In the genomic region with DNA sequence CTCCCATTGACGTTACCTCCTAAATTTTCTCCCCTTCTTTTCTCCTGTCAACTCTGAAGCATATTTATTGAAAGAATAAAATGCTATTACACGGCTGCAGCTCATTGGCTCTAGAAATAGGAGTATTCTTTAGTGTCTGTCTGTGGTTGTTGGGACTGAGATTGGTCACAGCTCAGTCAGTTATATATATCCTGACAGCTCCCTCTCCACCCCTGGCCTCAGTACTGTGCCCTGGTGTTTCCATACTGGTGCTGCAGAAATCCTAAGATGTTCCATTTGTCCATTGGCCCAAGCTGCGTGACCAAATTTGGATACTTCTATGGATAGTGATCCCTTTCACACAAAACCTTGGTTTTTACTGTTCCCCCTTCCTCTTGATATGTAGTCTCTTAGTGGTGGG, we compare ENCODE assay signal across 32 cellular contexts.
"Had no signal": no experiment of that assay in that cellular context is flagged by ENCODE, and none has a peak within 500 bp of the region (broad histone marks: within the 10 kb centered on the region; RNA-seq: fewer than 3 reads in every experiment).

No MANE protein-coding gene starts in this region.

- H3K27me3 Mint-ChIP-seq: activated CD4-positive, alpha-beta memory T cell treated with anti-CD3 and anti-CD28 coated beads for 36 hours; activated CD4-positive, alpha-beta T cell treated with anti-CD3 and anti-CD28 coated beads for 36 hours; activated CD4-positive, alpha-beta T cell treated with anti-CD3 and anti-CD28 coated beads, Interleukin-2, amount 10 ng/mL, durations not matched to agents 24 days and 14 days; activated naive CD4-positive, alpha-beta T cell treated with anti-CD3 and anti-CD28 coated beads, Interleukin-2, amount 10 ng/mL, durations not matched to agents 7 days and 5 days; activated naive CD8-positive, alpha-beta T cell; activated T-cell treated with anti-CD3 and anti-CD28 coated beads, Interleukin-2, amount 50 U/mL, for 24 hours; dendritic cell treated with granulocyte-macrophage colony-stimulating factor and Interleukin-4, amounts not matched to agents 40 ng/mL and 50 ng/mL, for 4 days; T-cell had no signal

- ATAC-seq: activated CD4-positive, alpha-beta T cell treated with anti-CD3 and anti-CD28 coated beads for 36 hours; activated CD8-positive, alpha-beta T cell treated with anti-CD3 and anti-CD28 coated beads, Interleukin-2, amount 10 ng/mL, durations not matched to agents 7 days and 5 days; activated T-cell treated with anti-CD3 and anti-CD28 coated beads, Interleukin-2, amount 50 U/mL, for 72 hours; effector memory CD8-positive, alpha-beta T cell; foreskin keratinocyte; gastroesophageal sphincter; T-cell had no signal

- H3K27me3 ChIP-seq: brain microvascular endothelial cell, dorsolateral prefrontal cortex, esophagus muscularis mucosa, foreskin keratinocyte, gastroesophageal sphincter had no signal

- H3K9me3 Mint-ChIP-seq: activated CD4-positive, alpha-beta memory T cell treated with anti-CD3 and anti-CD28 coated beads for 36 hours; activated CD4-positive, alpha-beta T cell treated with anti-CD3 and anti-CD28 coated beads, Interleukin-2, amount 10 ng/mL, durations not matched to agents 24 days and 14 days; activated naive CD4-positive, alpha-beta T cell treated with anti-CD3 and anti-CD28 coated beads, Interleukin-2, amount 10 ng/mL, durations not matched to agents 7 days and 5 days; activated T-cell treated with anti-CD3 and anti-CD28 coated beads, Interleukin-2, amount 50 U/mL, for 24 hours; activated T-cell treated with anti-CD3 and anti-CD28 coated beads, Interleukin-2, amount 50 U/mL, for 72 hours; central memory CD8-positive, alpha-beta T cell; dendritic cell treated with granulocyte-macrophage colony-stimulating factor and Interleukin-4, amounts not matched to agents 40 ng/mL and 50 ng/mL, for 4 days; effector memory CD8-positive, alpha-beta T cell; T-cell; T-helper 1 cell treated with Interleukin-12 subunit alpha and Interleukin-12 subunit beta and Interleukin-4 antibody, amounts not matched to agents 30 μg/mL and 1 μg/mL, for 36 hours; T-helper 2 cell treated with Interferon-gamma antibody and Interleukin-4, amounts not matched to agents 5 μg/mL and 100 μg/mL, for 36 hours had no signal

- H3K4me1 Mint-ChIP-seq: activated CD4-positive, alpha-beta T cell treated with anti-CD3 and anti-CD28 coated beads for 36 hours; activated CD4-positive, alpha-beta T cell treated with anti-CD3 and anti-CD28 coated beads, Interleukin-2, amount 10 ng/mL, durations not matched to agents 24 days and 14 days; activated naive CD4-positive, alpha-beta T cell treated with anti-CD3 and anti-CD28 coated beads, Interleukin-2, amount 10 ng/mL, durations not matched to agents 7 days and 5 days; central memory CD8-positive, alpha-beta T cell; T-cell had no signal

- H3K27ac ChIP-seq: brain microvascular endothelial cell, coronary artery, dorsolateral prefrontal cortex, esophagus muscularis mucosa, foreskin keratinocyte, gastroesophageal sphincter, WERI-Rb-1 had no signal

- H3K36me3 ChIP-seq: brain microvascular endothelial cell, esophagus muscularis mucosa, gastroesophageal sphincter had no signal

- H3K4me3 ChIP-seq: coronary artery, dorsolateral prefrontal cortex, esophagus muscularis mucosa, gastroesophageal sphincter had no signal

- H3K4me3 Mint-ChIP-seq: activated CD4-positive, alpha-beta memory T cell treated with anti-CD3 and anti-CD28 coated beads for 36 hours; activated CD4-positive, alpha-beta T cell treated with anti-CD3 and anti-CD28 coated beads for 36 hours; activated CD4-positive, alpha-beta T cell treated with anti-CD3 and anti-CD28 coated beads, Interleukin-2, amount 10 ng/mL, durations not matched to agents 24 days and 14 days; activated CD8-positive, alpha-beta T cell treated with anti-CD3 and anti-CD28 coated beads, Interleukin-2, amount 10 ng/mL, durations not matched to agents 7 days and 5 days; activated naive CD4-positive, alpha-beta T cell treated with anti-CD3 and anti-CD28 coated beads, Interleukin-2, amount 10 ng/mL, durations not matched to agents 7 days and 5 days; activated naive CD8-positive, alpha-beta T cell; activated T-cell treated with anti-CD3 and anti-CD28 coated beads, Interleukin-2, amount 50 U/mL, for 24 hours; activated T-cell treated with anti-CD3 and anti-CD28 coated beads, Interleukin-2, amount 50 U/mL, for 72 hours; central memory CD8-positive, alpha-beta T cell; dendritic cell treated with granulocyte-macrophage colony-stimulating factor and Interleukin-4, amounts not matched to agents 40 ng/mL and 50 ng/mL, for 4 days; effector memory CD8-positive, alpha-beta T cell; T-cell; T-helper 1 cell treated with Interleukin-12 subunit alpha and Interleukin-12 subunit beta and Interleukin-4 antibody, amounts not matched to agents 30 μg/mL and 1 μg/mL, for 36 hours; T-helper 2 cell treated with Interferon-gamma antibody and Interleukin-4, amounts not matched to agents 5 μg/mL and 100 μg/mL, for 36 hours had no signal

- H3K9me3 ChIP-seq: esophagus muscularis mucosa, gastroesophageal sphincter had no signal

- H3K36me3 Mint-ChIP-seq: activated CD4-positive, alpha-beta memory T cell treated with anti-CD3 and anti-CD28 coated beads for 36 hours; activated naive CD4-positive, alpha-beta T cell treated with anti-CD3 and anti-CD28 coated beads, Interleukin-2, amount 10 ng/mL, durations not matched to agents 7 days and 5 days had no signal

- H3K4me1 ChIP-seq: esophagus muscularis mucosa, foreskin keratinocyte, gastroesophageal sphincter had no signal

- DNase-seq: activated CD4-positive, alpha-beta memory T cell treated with anti-CD3 and anti-CD28 coated beads for 36 hours; activated CD4-positive, alpha-beta T cell treated with anti-CD3 and anti-CD28 coated beads for 36 hours; activated CD4-positive, alpha-beta T cell treated with anti-CD3 and anti-CD28 coated beads, Interleukin-2, amount 10 ng/mL, durations not matched to agents 24 days and 14 days; activated CD4-positive, CD25-positive, alpha-beta regulatory T cell; activated CD4-positive, CD25-positive, alpha-beta regulatory T cell treated with anti-CD3 and anti-CD28 coated beads, Interleukin-2, amount 50 U/mL, for 72 hours; activated CD8-positive, alpha-beta memory T cell treated with anti-CD3 and anti-CD28 coated beads, Interleukin-2, amount 50 U/mL, for 48 hours; activated CD8-positive, alpha-beta T cell treated with anti-CD3 and anti-CD28 coated beads, Interleukin-2, amount 10 ng/mL, durations not matched to agents 7 days and 5 days; activated gamma-delta T cell; activated naive CD4-positive, alpha-beta T cell; activated naive CD4-positive, alpha-beta T cell treated with anti-CD3 and anti-CD28 coated beads, Interleukin-2, amount 10 ng/mL, durations not matched to agents 7 days and 5 days; activated T-cell treated with anti-CD3 and anti-CD28 coated beads for 4 hours; activated T-cell treated with anti-CD3 and anti-CD28 coated beads, Interleukin-2, amount 50 U/mL, for 24 hours; activated T-cell treated with anti-CD3 and anti-CD28 coated beads, Interleukin-2, amount 50 U/mL, for 72 hours; amniotic stem cell; anterior cingulate cortex; brain microvascular endothelial cell; dorsolateral prefrontal cortex; effector memory CD8-positive, alpha-beta T cell; erythroblast; foreskin keratinocyte; SW 1271; T-cell; T1000; WERI-Rb-1 had no signal

- H3K27ac Mint-ChIP-seq: activated CD4-positive, alpha-beta memory T cell treated with anti-CD3 and anti-CD28 coated beads for 36 hours; activated CD4-positive, alpha-beta T cell treated with anti-CD3 and anti-CD28 coated beads for 36 hours; activated CD4-positive, alpha-beta T cell treated with anti-CD3 and anti-CD28 coated beads, Interleukin-2, amount 10 ng/mL, durations not matched to agents 24 days and 14 days; activated CD8-positive, alpha-beta T cell treated with anti-CD3 and anti-CD28 coated beads, Interleukin-2, amount 10 ng/mL, durations not matched to agents 7 days and 5 days; activated naive CD4-positive, alpha-beta T cell treated with anti-CD3 and anti-CD28 coated beads, Interleukin-2, amount 10 ng/mL, durations not matched to agents 7 days and 5 days; activated naive CD8-positive, alpha-beta T cell; activated T-cell treated with anti-CD3 and anti-CD28 coated beads, Interleukin-2, amount 50 U/mL, for 24 hours; activated T-cell treated with anti-CD3 and anti-CD28 coated beads, Interleukin-2, amount 50 U/mL, for 72 hours; dendritic cell treated with granulocyte-macrophage colony-stimulating factor and Interleukin-4, amounts not matched to agents 40 ng/mL and 50 ng/mL, for 4 days; effector memory CD8-positive, alpha-beta T cell; T-cell; T-helper 1 cell treated with Interleukin-12 subunit alpha and Interleukin-12 subunit beta and Interleukin-4 antibody, amounts not matched to agents 30 μg/mL and 1 μg/mL, for 36 hours; T-helper 2 cell treated with Interferon-gamma antibody and Interleukin-4, amounts not matched to agents 5 μg/mL and 100 μg/mL, for 36 hours had no signal
